ENCODE assay signal across 14 cellular contexts in the genomic region with DNA sequence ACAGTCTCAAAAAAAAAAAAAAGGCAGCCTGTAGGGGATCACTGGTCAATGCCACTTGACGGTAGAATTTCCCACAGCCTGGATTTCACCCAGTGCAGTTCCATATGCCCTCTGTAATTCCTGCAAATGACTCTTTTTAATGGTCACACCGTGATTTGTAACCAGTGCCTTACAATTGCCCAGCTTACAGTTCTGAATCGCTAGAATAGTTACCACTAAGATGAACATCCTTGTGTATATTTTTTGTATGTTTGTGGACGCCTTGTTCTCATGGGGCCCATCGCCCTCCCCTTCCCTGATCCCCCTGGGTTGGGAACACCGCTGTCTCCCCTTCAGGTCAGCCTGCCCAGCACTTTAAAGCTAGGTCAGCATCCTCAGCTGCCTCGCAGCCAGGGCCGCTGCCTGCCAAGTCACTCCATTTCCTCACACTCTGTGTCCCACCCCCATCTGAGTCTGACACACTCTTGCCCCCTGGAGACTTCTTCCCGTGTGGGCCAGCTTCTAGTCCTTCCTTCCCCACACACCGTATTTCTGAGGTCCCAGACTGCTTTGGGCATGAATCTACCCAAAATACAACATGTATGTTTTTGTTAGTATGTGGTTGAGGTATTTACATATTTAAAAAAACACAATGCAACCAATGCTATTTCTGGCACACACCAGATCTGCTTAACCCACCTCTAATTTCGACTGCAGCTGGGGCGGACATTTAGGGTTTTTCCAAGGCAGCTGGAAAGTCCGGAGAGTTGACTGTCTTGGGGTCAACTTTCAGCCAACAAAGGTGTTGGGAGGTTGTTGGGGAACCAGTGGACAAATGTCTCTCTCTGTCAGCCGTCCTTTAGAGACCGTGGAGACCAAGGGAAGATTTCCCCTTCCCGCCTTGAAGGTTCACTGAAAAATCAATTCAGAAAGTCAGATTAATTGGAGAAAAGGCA.
DNase-seq lines count a peak whose midpoint lies in the region; ATAC-seq, FAIRE-seq and TF ChIP-seq lines count a peak whose summit lies in the region.
"Had no signal": no experiment of that assay in that cellular context is flagged by ENCODE, and none has a peak within 500 bp of the region (broad histone marks: within the 10 kb centered on the region; RNA-seq: fewer than 3 reads in every experiment).

No MANE protein-coding gene starts in this region.

- peak; percentile 80 to 96 for TF ChIP-seq EP300 in GM12878 (IDR thresholded peaks at IDR 0.05; ENCODE audit: borderline replicate concordance in 1 of 2, control insufficient read depth in 1 of 2, low read depth in 2 of 2, low read length in 2 of 2)

- no peaks in the 10 kb centered on the region for H3K4me1 Mint-ChIP-seq in progenitor cell of endocrine pancreas (ENCODE audit: low read depth)

- H4K20me1 ChIP-seq in GM12878 (ENCODE audit: control insufficient read depth, insufficient read depth) (no peaks in the 10 kb centered on the region), PC-3 (ENCODE audit: low read length) (no peaks in the 10 kb centered on the region)

- BruUV-seq in GM12878 (replicated peaks; lab: Mats Ljungman, UMichigan), result TSS peak; percentile 72
- BruUV-seq in PC-3 (replicated peaks; lab: Mats Ljungman, UMichigan), result no TSS peak

- peak; percentile 20; the same call in 1 of the 2 replicates for TF ChIP-seq RAD21 in GM12878 (IDR thresholded peaks at IDR 0.05; ENCODE audit: insufficient read depth, low read depth, low read length)

- no peak overlapping the region for H3K4me3 Mint-ChIP-seq in progenitor cell of endocrine pancreas (ENCODE audit: low read depth)
- H3K4me3 Mint-ChIP-seq: CD8-positive, alpha-beta T cell had no signal

- TF ChIP-seq POLR2A in GM12878 (IDR thresholded peaks at IDR 0.05; ENCODE audit: low read depth, low read length), result peak; percentile 66

- H3K36me3 Mint-ChIP-seq in progenitor cell of endocrine pancreas (ENCODE audit: insufficient read depth), result no peaks in the 10 kb centered on the region
- H3K36me3 Mint-ChIP-seq: CD8-positive, alpha-beta T cell had no signal

- in situ Hi-C loops in GM12878 (cut with MboI), result loop anchor here (25.0 kb wide), 1 partner anchor 150 kb away; no protein-coding TSS in a partner anchor

- DNase-seq in GM10266 (ENCODE audit: extremely low spot score), result peak; percentile 69
- peak; percentile 94 for DNase-seq in GM12878 (ENCODE audit: low read depth, low spot score)
- no peak for DNase-seq in PC-3
- DNase-seq in foreskin keratinocyte, result no peak
- no peak for DNase-seq in RPMI8226
- no peak for DNase-seq in progenitor cell of endocrine pancreas (ENCODE audit: low spot score, unreplicated experiment)
- DNase-seq: activated CD4-positive, alpha-beta T cell treated with anti-CD3 and anti-CD28 coated beads, Interleukin-2, amount 50 U/mL, for 48 hours; CD8-positive, alpha-beta T cell; central memory CD4-positive, alpha-beta T cell; NCI-H524 treated with DMSO at 0.1 percent for 48 hours had no signal

- H3K9me3 ChIP-seq in GM12878 (replicated peaks; ENCODE audit: control insufficient read depth, insufficient read depth, low read length), result no peaks in the 10 kb centered on the region
- no peaks in the 10 kb centered on the region for H3K9me3 ChIP-seq in PC-3 (ENCODE audit: low read length)
- H3K9me3 ChIP-seq: prostate gland had no signal

- H3K27me3 Mint-ChIP-seq in progenitor cell of endocrine pancreas, result peaks cover 36% of the 10 kb centered on the region

- peak; percentile 73 for ATAC-seq in GM19452 (IDR thresholded peaks at IDR 0.05; ENCODE audit: unreplicated experiment)
- peak; percentile 78 for ATAC-seq in HG03045 (IDR thresholded peaks at IDR 0.05; ENCODE audit: unreplicated experiment)
- peak; percentile 87 for ATAC-seq in GM12878
- ATAC-seq in PC-3, result no peak
- ATAC-seq in foreskin keratinocyte, result no peak
- ATAC-seq: CD8-positive, alpha-beta T cell had no signal

- SMC1A ChIA-PET in GM12878 (lab: Charles Lee; ENCODE audit: uncharacterized antibody, unreplicated experiment), result interaction anchor here (0.6 to 5.9 kb wide), 18 partner anchors 10 to 161 kb away, joined by 3 to 89 read pairs (median 4); no protein-coding TSS in a partner anchor

- H2AFZ ChIP-seq in GM12878 (ENCODE audit: control insufficient read depth, low read depth, low read length) (peak overlapping the region; percentile 38), PC-3 (ENCODE audit: low read length) (no peak overlapping the region)

- H3F3A ChIP-seq in PC-3 (ENCODE audit: low read length, unreplicated experiment), result no peaks in the 10 kb centered on the region

- H3K4me3 ChIP-seq in GM12878, result peak overlapping the region; percentile 14; the same call in 1 of the 2 replicates
- H3K4me3 ChIP-seq in PC-3 (ENCODE audit: low read length), result no peak overlapping the region
- H3K4me3 ChIP-seq: prostate gland had no signal

- FAIRE-seq in GM12878 (lab: Jason Lieb, UNC), result peak; percentile 78
- FAIRE-seq: HTR-8/SVneo had no signal

- TF ChIP-seq CTCF in GM10266 (IDR thresholded peaks at IDR 0.05; ENCODE audit: control insufficient read depth, insufficient read depth, low read depth, missing control alignments), result no peak
- no peak for TF ChIP-seq CTCF in GM12878 (IDR thresholded peaks at IDR 0.05 in 2 of 3, conservative IDR thresholded peaks at IDR 0.05 in 1 of 3; ENCODE audit: control insufficient read depth in 2 of 3, extremely low read depth in 1 of 3, insufficient read depth in 1 of 3, low read depth in 3 of 3, low read length in 3 of 3)
- TF ChIP-seq CTCF in PC-3 (conservative IDR thresholded peaks at IDR 0.05; ENCODE audit: low read depth, low read length), result no peak
- TF ChIP-seq CTCF in foreskin keratinocyte (conservative IDR thresholded peaks at IDR 0.05), result no peak
- no peak for TF ChIP-seq CTCF in progenitor cell of endocrine pancreas (IDR thresholded peaks at IDR 0.05; ENCODE audit: unreplicated experiment)

- intact Hi-C loops in GM12878 (cut with micrococcal nuclease; ENCODE audit: unreplicated experiment), result loop anchor here (1.0 to 2.0 kb wide), 6 partner anchors 60 to 154 kb away; no protein-coding TSS in a partner anchor
- intact Hi-C loops in PC-3 (cut with micrococcal nuclease), result no loop called here

- 4% methylated on average over 16 of the region's 16 CpGs for WGBS in GM12878 (ENCODE audit: insufficient coverage, insufficient replicate concordance, low lambda C conversion rate, missing lambda C conversion rate)

- H3K27me3 ChIP-seq in GM12878 (replicated peaks in 1 of 2; ENCODE audit: control insufficient read depth in 2 of 2, insufficient read depth in 2 of 2, low read length in 1 of 2) (no peaks in the 10 kb centered on the region), PC-3 (ENCODE audit: low read length) (no peaks in the 10 kb centered on the region), foreskin keratinocyte (no peaks in the 10 kb centered on the region)

- H3K4me2 ChIP-seq in GM12878 (ENCODE audit: control insufficient read depth, insufficient read depth), result peak overlapping the region; percentile 62
- H3K4me2 ChIP-seq in PC-3 (ENCODE audit: low read length), result no peak overlapping the region

- H3K36me3 ChIP-seq in GM12878 (ENCODE audit: control insufficient read depth in 2 of 2, insufficient read depth in 2 of 2, low read length in 1 of 2) (no peaks in the 10 kb centered on the region), PC-3 (ENCODE audit: low read depth, low read length) (no peaks in the 10 kb centered on the region)
- H3K36me3 ChIP-seq: prostate gland had no signal

- H3K79me2 ChIP-seq in GM12878 (ENCODE audit: control insufficient read depth, insufficient read depth, low read length) (peaks cover 10% of the 10 kb centered on the region), PC-3 (ENCODE audit: low read length) (no peaks in the 10 kb centered on the region)

- H3K9me2 ChIP-seq in PC-3 (replicated peaks; ENCODE audit: low read length), result no peaks in the 10 kb centered on the region

- H3K27ac ChIP-seq in GM12878 (ENCODE audit: control insufficient read depth, insufficient read depth) (peak overlapping the region; percentile 95), PC-3 (ENCODE audit: low read length) (no peak overlapping the region), foreskin keratinocyte (no peak overlapping the region)
- H3K27ac ChIP-seq: prostate gland had no signal

- CTCF ChIA-PET in GM12878 (lab: Yijun Ruan, JAX) (interaction anchor here (0.5 to 3.0 kb wide), 12 partner anchors 10 to 273 kb away, joined by 3 to 22 read pairs (median 4); no protein-coding TSS in a partner anchor), PC-3 (lab: Charles Lee) (no interaction called here)

- RAD21 ChIA-PET in GM12878 (lab: Charles Lee; ENCODE audit: unreplicated experiment), result interaction anchor here (0.7 to 6.1 kb wide), 20 partner anchors 9 to 241 kb away, joined by 3 to 85 read pairs (median 4); no protein-coding TSS in a partner anchor

- no peaks in the 10 kb centered on the region for H3K9me3 Mint-ChIP-seq in progenitor cell of endocrine pancreas (ENCODE audit: low read depth)
- H3K9me3 Mint-ChIP-seq: CD8-positive, alpha-beta T cell had no signal

- no peak overlapping the region for H3K27ac Mint-ChIP-seq in progenitor cell of endocrine pancreas
- H3K27ac Mint-ChIP-seq: CD8-positive, alpha-beta T cell had no signal

- POLR2A ChIA-PET in GM12878 (lab: Charles Lee) (interaction anchor here (0.6 to 3.4 kb wide), 10 partner anchors 36 to 485 kb away, joined by 3 to 27 read pairs (median 4); no protein-coding TSS in a partner anchor), PC-3 (lab: Charles Lee; ENCODE audit: unreplicated experiment) (no interaction called here)

- H3K9ac ChIP-seq in GM12878 (ENCODE audit: control insufficient read depth, insufficient read depth, low read length), result peak overlapping the region; percentile 67
- no peak overlapping the region for H3K9ac ChIP-seq in PC-3 (ENCODE audit: low read length)

- H3K4me1 ChIP-seq in GM12878 (ENCODE audit: control insufficient read depth, insufficient read depth, low read length), result peaks cover 29% of the 10 kb centered on the region
- H3K4me1 ChIP-seq in PC-3 (ENCODE audit: insufficient read depth, low read length), result no peaks in the 10 kb centered on the region
- H3K4me1 ChIP-seq in foreskin keratinocyte, result no peaks in the 10 kb centered on the region
- H3K4me1 ChIP-seq: prostate gland had no signal

TF ChIP-seq in GM12878, 131 proteins besides CTCF, POLR2A, EP300 and RAD21 (continues in another document):
- TF ChIP-seq CBFB (IDR thresholded peaks at IDR 0.05; ENCODE audit: low read depth), result peak; percentile 86
- TF ChIP-seq SPI1 (IDR thresholded peaks at IDR 0.05; ENCODE audit: borderline replicate concordance, insufficient read depth, low read depth, low read length), result peak; percentile 34; the same call in 1 of the 2 replicates
- no peak for TF ChIP-seq MYB (IDR thresholded peaks at IDR 0.05; ENCODE audit: borderline replicate concordance, low read depth, low read length)
- TF ChIP-seq HCFC1 (IDR thresholded peaks at IDR 0.05; ENCODE audit: low read length), result no peak
- TF ChIP-seq ZBED1 (IDR thresholded peaks at IDR 0.05; ENCODE audit: borderline replicate concordance), result peak; percentile 90

Comparison
In these comparisons a context has a peak if more than half of its experiments do, and no peak if none do; other contexts are left out.
1. DNase-seq: peak in GM10266 (single experiment) and GM12878 (single experiment); none in PC-3 (single experiment), foreskin keratinocyte (0 of 2), RPMI8226 (single experiment) and progenitor cell of endocrine pancreas (single experiment).
2. ATAC-seq: peak in GM19452 (single experiment), HG03045 (single experiment) and GM12878 (single experiment); none in PC-3 (single experiment) and foreskin keratinocyte (single experiment).